Comparison of ENCODE assay signal across 12 cellular contexts in genomic region chr13:37686501-37686900, GRCh38.
DNase-seq lines count a peak whose midpoint lies in the region; TF ChIP-seq lines count a peak whose summit lies in the region.
"Had no signal": no experiment of that assay in that cellular context is flagged by ENCODE, and none has a peak within 500 bp of the region (broad histone marks: within the 10 kb centered on the region; RNA-seq: fewer than 3 reads in every experiment).

No MANE protein-coding gene starts in this region.

- no peak for TF ChIP-seq CTCF in fibroblast of mammary gland (conservative IDR thresholded peaks at IDR 0.05; ENCODE audit: control insufficient read depth, insufficient read depth, low read depth, low read length)
- TF ChIP-seq CTCF in GM10266 (IDR thresholded peaks at IDR 0.05; ENCODE audit: control insufficient read depth, insufficient read depth, low read depth, missing control alignments) = no peak

- no peak overlapping the region for H3K4me3 ChIP-seq in fibroblast of mammary gland (ENCODE audit: control insufficient read depth, low read depth, low read length)

- DNase-seq in AG20443 (ENCODE audit: low spot score) = peak; percentile 12
- peak; percentile 29 for DNase-seq in HCEC 1CT
- peak; percentile 8 for DNase-seq in fibroblast of mammary gland (ENCODE audit: low read depth)
- no peak for DNase-seq in DMS153 (lab: John Stamatoyannopoulos, UW)
- no peak for DNase-seq in GM10266 (ENCODE audit: extremely low spot score)
- DNase-seq in occipital lobe (lab: John Stamatoyannopoulos, UW) = no peak
- DNase-seq in HuH-7 (ENCODE audit: low spot score) = no peak
- DNase-seq: AML-193; CD4-positive, alpha-beta T cell; DMS79 treated with DMSO at 0.1 percent for 48 hours; EL; H9 had no signal

Comparison
In these comparisons a context has a peak if more than half of its experiments do, and no peak if none do; other contexts are left out.
1. DNase-seq: peak in AG20443 (single experiment), HCEC 1CT (single experiment) and fibroblast of mammary gland (single experiment); none in DMS153 (single experiment), GM10266 (single experiment), occipital lobe (single experiment) and HuH-7 (single experiment).